27 cellular contexts compared by ENCODE assay signal in genomic region chr16:10664720-10665126, GRCh38. TPM values are rescaled to one million over a fixed set of nuclear protein-coding genes. Genes with fewer than 3 reads are reported as not detected.
"Had no signal": no experiment of that assay in that cellular context is flagged by ENCODE, and none has a peak within 500 bp of the region (broad histone marks: within the 10 kb centered on the region; RNA-seq: fewer than 3 reads in every experiment).

No MANE protein-coding gene starts in this region.

- H3K36me3 ChIP-seq: lower lobe of right lung, spleen, tibial artery had no signal

- DNase-seq: dorsolateral prefrontal cortex; effector CD4-positive, alpha-beta T cell; hypothalamus; immature natural killer cell; islet precursor cell; kidney glomerular epithelial cell; left colon; left ventricle myocardium superior; lower lobe of right lung; naive B cell; spleen; stimulated activated CD4-positive, alpha-beta T cell treated with anti-CD3 and anti-CD28 coated beads, Interleukin-4, amount 100 ng/mL, for 4 hours; stimulated activated naive CD4-positive, alpha-beta T cell; substantia nigra; testis; tibial artery had no signal

- H2AFZ ChIP-seq: parathyroid adenoma had no signal

- FAIRE-seq: colon, frontal cortex had no signal

- H3K9me3 Mint-ChIP-seq: naive B cell; natural killer cell treated with Interleukin-12 subunit alpha and Interleukin-12 subunit beta and Interleukin-15 and Interleukin-18, amount 100 ng/mL, for 72 hours; neural crest cell; type B pancreatic cell had no signal

- ATAC-seq: left colon; left ventricle myocardium superior; lower lobe of right lung; natural killer cell treated with Interleukin-12 subunit alpha and Interleukin-12 subunit beta and Interleukin-15 and Interleukin-18, amount 100 ng/mL, for 72 hours; sciatic nerve had no signal

- H3K36me3 Mint-ChIP-seq: immature natural killer cell; naive B cell; natural killer cell treated with Interleukin-12 subunit alpha and Interleukin-12 subunit beta and Interleukin-15 and Interleukin-18, amount 100 ng/mL, for 72 hours; type B pancreatic cell had no signal

- H3K79me2 ChIP-seq: parathyroid adenoma had no signal

- H3K27me3 ChIP-seq: dorsolateral prefrontal cortex, spleen, testis had no signal

- H3K27me3 Mint-ChIP-seq: progenitor cell of endocrine pancreas, type B pancreatic cell had no signal

- H3K4me3 ChIP-seq: dorsolateral prefrontal cortex, lower lobe of right lung, skin epidermis, spleen, testis, tibial artery had no signal

- H3K27ac Mint-ChIP-seq: immature natural killer cell; natural killer cell treated with Interleukin-12 subunit alpha and Interleukin-12 subunit beta and Interleukin-15 and Interleukin-18, amount 100 ng/mL, for 72 hours; progenitor cell of endocrine pancreas; type B pancreatic cell had no signal

- H3K9ac ChIP-seq: parathyroid adenoma had no signal

- H3K27ac ChIP-seq: lower lobe of right lung, parathyroid adenoma, skin epidermis, spleen, testis, tibial artery had no signal

- H3K4me3 Mint-ChIP-seq: immature natural killer cell; naive B cell; natural killer cell treated with Interleukin-12 subunit alpha and Interleukin-12 subunit beta and Interleukin-15 and Interleukin-18, amount 100 ng/mL, for 72 hours; neural crest cell; type B pancreatic cell had no signal

- H3K4me1 ChIP-seq: lower lobe of right lung, parathyroid adenoma, spleen, testis, tibial artery had no signal

- H3K4me1 Mint-ChIP-seq: immature natural killer cell, naive B cell, neural crest cell had no signal

- H3K9me3 ChIP-seq: lower lobe of right lung, spleen, testis, tibial artery had no signal

RNA-seq across cellular contexts. Expression of gene TEKT5, which starts 30.0 kb away (rescaled TPM):
- total RNA-seq: cerebellum, left ventricle myocardium superior, lower lobe of right lung, mesenteric fat pad, sciatic nerve had no signal
- polyA plus RNA-seq: immature natural killer cell had no signal
